ENCODE assay signal across 20 cellular contexts in the genomic region with DNA sequence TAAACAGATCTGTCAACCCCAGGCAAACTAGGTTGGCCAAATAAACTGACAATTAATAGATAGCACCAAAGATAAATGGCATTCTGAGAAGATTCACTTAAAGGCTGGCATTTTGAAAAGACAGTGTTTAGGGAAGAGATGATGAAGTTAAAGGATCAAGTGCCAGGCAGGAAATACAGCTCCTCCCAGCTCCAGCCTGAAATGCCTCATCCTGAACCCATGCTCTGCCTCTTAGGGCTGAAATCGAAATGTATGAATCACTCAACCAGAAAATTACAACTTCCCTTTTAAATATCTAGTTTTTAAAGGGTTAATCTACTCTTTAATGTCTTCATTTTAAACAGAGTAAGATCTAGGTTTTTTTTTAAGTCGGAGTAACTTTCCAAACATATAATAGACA.
DNase-seq lines count a peak whose midpoint lies in the region; ATAC-seq, FAIRE-seq and TF ChIP-seq lines count a peak whose summit lies in the region.
"Had no signal": no experiment of that assay in that cellular context is flagged by ENCODE, and none has a peak within 500 bp of the region (broad histone marks: within the 10 kb centered on the region; RNA-seq: fewer than 3 reads in every experiment).

No MANE protein-coding gene starts in this region.

- intact Hi-C loops in GM12878 (cut with micrococcal nuclease; ENCODE audit: unreplicated experiment) = no loop called here
- intact Hi-C loops in natural killer cell (cut with micrococcal nuclease) = no loop called here

- no peak for TF ChIP-seq CTCF in GM12878 (IDR thresholded peaks at IDR 0.05 in 2 of 3, conservative IDR thresholded peaks at IDR 0.05 in 1 of 3; ENCODE audit: control insufficient read depth in 2 of 3, extremely low read depth in 1 of 3, insufficient read depth in 1 of 3, low read depth in 3 of 3, low read length in 3 of 3)
- no peak for TF ChIP-seq CTCF in natural killer cell (IDR thresholded peaks at IDR 0.05)
- TF ChIP-seq CTCF in progenitor cell of endocrine pancreas (IDR thresholded peaks at IDR 0.05; ENCODE audit: unreplicated experiment) = no peak

- no peak for FAIRE-seq in GM12878 (lab: Jason Lieb, UNC)
- FAIRE-seq: H54 had no signal

- H3K27ac ChIP-seq in BLaER1 = no peak overlapping the region
- no peak overlapping the region for H3K27ac ChIP-seq in GM12878 (ENCODE audit: control insufficient read depth, insufficient read depth)
- H3K27ac ChIP-seq: HL-60, RWPE1, SJCRH30 had no signal

- CTCF ChIA-PET in GM12878 (lab: Yijun Ruan, JAX) = no interaction called here

- DNase-seq in HCEC 1CT = peak; percentile 59
- DNase-seq in GM12878 (ENCODE audit: low read depth, low spot score) = no peak
- DNase-seq in kidney tubule cell (ENCODE audit: low spot score) = peak; percentile 21
- no peak for DNase-seq in natural killer cell
- DNase-seq in progenitor cell of endocrine pancreas (ENCODE audit: low spot score, unreplicated experiment) = no peak
- no peak for DNase-seq in superior temporal gyrus (ENCODE audit: extremely low spot score)
- DNase-seq: ACHN; Calu3; CD4-positive, alpha-beta memory T cell; DMS53; NCI-H1436; NCI-H2081; NCI-H748 treated with DMSO at 0.1 percent for 48 hours; PC-3; SJCRH30 had no signal

- no peak overlapping the region for H3K4me3 ChIP-seq in BLaER1
- H3K4me3 ChIP-seq in GM12878 = no peak overlapping the region
- H3K4me3 ChIP-seq: SJCRH30 had no signal

- H3K9me3 Mint-ChIP-seq in natural killer cell = no peaks in the 10 kb centered on the region
- no peaks in the 10 kb centered on the region for H3K9me3 Mint-ChIP-seq in progenitor cell of endocrine pancreas (ENCODE audit: low read depth)
- H3K9me3 Mint-ChIP-seq: CD4-positive, alpha-beta memory T cell had no signal

- whole genome bisulfite sequencing in GM12878 (ENCODE audit: insufficient coverage, insufficient replicate concordance, low lambda C conversion rate, missing lambda C conversion rate) = 0% methylated on average over 2 of the region's 2 CpGs

- H3K27me3 ChIP-seq in BLaER1 = no peaks in the 10 kb centered on the region
- 0 out of 4 replicates have a peak, but pooled peaks cover 0 to 2% of the 10 kb centered on the region in 2 experiments for H3K27me3 ChIP-seq in GM12878 (replicated peaks in 1 of 2; ENCODE audit: control insufficient read depth in 2 of 2, insufficient read depth in 2 of 2, low read length in 1 of 2)
- H3K27me3 ChIP-seq: SJCRH30 had no signal

- no TSS peak for BruUV-seq in GM12878 (replicated peaks; lab: Mats Ljungman, UMichigan)

- ATAC-seq in GM12878 (0 out of 3 replicates have a peak, but pooled peaks have one; percentile 26), natural killer cell (no peak), GM19328 (IDR thresholded peaks at IDR 0.05; ENCODE audit: unreplicated experiment) (no peak)

- H3K9me3 ChIP-seq in BLaER1 (no peaks in the 10 kb centered on the region), GM12878 (replicated peaks; ENCODE audit: control insufficient read depth, insufficient read depth, low read length) (no peaks in the 10 kb centered on the region)
- H3K9me3 ChIP-seq: SJCRH30 had no signal

- POLR2A ChIA-PET in GM12878 (lab: Charles Lee) = no interaction called here

- in situ Hi-C loops in GM12878 (cut with MboI) = no loop called here

- TF ChIP-seq EP300 in GM12878 (IDR thresholded peaks at IDR 0.05; ENCODE audit: borderline replicate concordance in 1 of 2, control insufficient read depth in 1 of 2, low read depth in 2 of 2, low read length in 2 of 2) = no peak

- H4K20me1 ChIP-seq in BLaER1 = no peaks in the 10 kb centered on the region
- H4K20me1 ChIP-seq in GM12878 (ENCODE audit: control insufficient read depth, insufficient read depth) = no peaks in the 10 kb centered on the region

- no peaks in the 10 kb centered on the region for H3K79me2 ChIP-seq in GM12878 (ENCODE audit: control insufficient read depth, insufficient read depth, low read length)

- peak overlapping the region; percentile 15 for H3K4me2 ChIP-seq in BLaER1
- no peak overlapping the region for H3K4me2 ChIP-seq in GM12878 (ENCODE audit: control insufficient read depth, insufficient read depth)

- H3K27ac Mint-ChIP-seq in natural killer cell (no peak overlapping the region), progenitor cell of endocrine pancreas (no peak overlapping the region)
- H3K27ac Mint-ChIP-seq: CD4-positive, alpha-beta memory T cell had no signal

- H3K4me1 ChIP-seq in BLaER1 (peaks cover 20% of the 10 kb centered on the region), GM12878 (ENCODE audit: control insufficient read depth, insufficient read depth, low read length) (no peaks in the 10 kb centered on the region)

- H3K36me3 Mint-ChIP-seq in natural killer cell = no peaks in the 10 kb centered on the region
- no peaks in the 10 kb centered on the region for H3K36me3 Mint-ChIP-seq in progenitor cell of endocrine pancreas (ENCODE audit: insufficient read depth)
- H3K36me3 Mint-ChIP-seq: CD4-positive, alpha-beta memory T cell had no signal

- no peak overlapping the region for H2AFZ ChIP-seq in GM12878 (ENCODE audit: control insufficient read depth, low read depth, low read length)

- H3K4me1 Mint-ChIP-seq in natural killer cell (no peaks in the 10 kb centered on the region), progenitor cell of endocrine pancreas (ENCODE audit: low read depth) (peaks cover 29% of the 10 kb centered on the region)

- TF ChIP-seq POLR2A in GM12878 (IDR thresholded peaks at IDR 0.05; ENCODE audit: low read depth, low read length) = no peak

- H3K4me3 Mint-ChIP-seq in natural killer cell (no peak overlapping the region), progenitor cell of endocrine pancreas (ENCODE audit: low read depth) (no peak overlapping the region)
- H3K4me3 Mint-ChIP-seq: CD4-positive, alpha-beta memory T cell had no signal

- RAD21 ChIA-PET in GM12878 (lab: Charles Lee; ENCODE audit: unreplicated experiment) = no interaction called here

- H3K9ac ChIP-seq in BLaER1 = no peak overlapping the region
- H3K9ac ChIP-seq in GM12878 (ENCODE audit: control insufficient read depth, insufficient read depth, low read length) = no peak overlapping the region

- TF ChIP-seq RAD21 in GM12878 (IDR thresholded peaks at IDR 0.05; ENCODE audit: insufficient read depth, low read depth, low read length) = no peak

- H3K27me3 Mint-ChIP-seq in natural killer cell (ENCODE audit: low read depth in 2 of 2) (peaks cover 0 to 3% of the 10 kb centered on the region in 2 donors), progenitor cell of endocrine pancreas (peaks cover 5% of the 10 kb centered on the region)
- H3K27me3 Mint-ChIP-seq: CD4-positive, alpha-beta memory T cell had no signal

- H3K36me3 ChIP-seq in BLaER1 (no peaks in the 10 kb centered on the region), GM12878 (ENCODE audit: control insufficient read depth in 2 of 2, insufficient read depth in 2 of 2, low read length in 1 of 2) (no peaks in the 10 kb centered on the region)
- H3K36me3 ChIP-seq: SJCRH30 had no signal

- SMC1A ChIA-PET in GM12878 (lab: Charles Lee; ENCODE audit: uncharacterized antibody, unreplicated experiment) = interaction anchor here (1.0 kb wide), 1 partner anchor 11 kb away, joined by 3 read pairs; no protein-coding TSS in a partner anchor

TF ChIP-seq in GM12878, 131 proteins besides CTCF, POLR2A, EP300 and RAD21:
- no peak for TF ChIP-seq TCF3 (IDR thresholded peaks at IDR 0.05; ENCODE audit: borderline replicate concordance, insufficient read depth, low read depth, low read length)
- TF ChIP-seq, protein P1, sequence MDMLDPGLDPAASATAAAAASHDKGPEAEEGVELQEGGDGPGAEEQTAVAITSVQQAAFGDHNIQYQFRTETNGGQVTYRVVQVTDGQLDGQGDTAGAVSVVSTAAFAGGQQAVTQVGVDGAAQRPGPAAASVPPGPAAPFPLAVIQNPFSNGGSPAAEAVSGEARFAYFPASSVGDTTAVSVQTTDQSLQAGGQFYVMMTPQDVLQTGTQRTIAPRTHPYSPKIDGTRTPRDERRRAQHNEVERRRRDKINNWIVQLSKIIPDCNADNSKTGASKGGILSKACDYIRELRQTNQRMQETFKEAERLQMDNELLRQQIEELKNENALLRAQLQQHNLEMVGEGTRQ (IDR thresholded peaks at IDR 0.05; ENCODE audit: borderline replicate concordance, low read depth, low read length) = no peak
- no peak for TF ChIP-seq TARDBP (IDR thresholded peaks at IDR 0.05; ENCODE audit: borderline replicate concordance)
- TF ChIP-seq, protein P2, sequence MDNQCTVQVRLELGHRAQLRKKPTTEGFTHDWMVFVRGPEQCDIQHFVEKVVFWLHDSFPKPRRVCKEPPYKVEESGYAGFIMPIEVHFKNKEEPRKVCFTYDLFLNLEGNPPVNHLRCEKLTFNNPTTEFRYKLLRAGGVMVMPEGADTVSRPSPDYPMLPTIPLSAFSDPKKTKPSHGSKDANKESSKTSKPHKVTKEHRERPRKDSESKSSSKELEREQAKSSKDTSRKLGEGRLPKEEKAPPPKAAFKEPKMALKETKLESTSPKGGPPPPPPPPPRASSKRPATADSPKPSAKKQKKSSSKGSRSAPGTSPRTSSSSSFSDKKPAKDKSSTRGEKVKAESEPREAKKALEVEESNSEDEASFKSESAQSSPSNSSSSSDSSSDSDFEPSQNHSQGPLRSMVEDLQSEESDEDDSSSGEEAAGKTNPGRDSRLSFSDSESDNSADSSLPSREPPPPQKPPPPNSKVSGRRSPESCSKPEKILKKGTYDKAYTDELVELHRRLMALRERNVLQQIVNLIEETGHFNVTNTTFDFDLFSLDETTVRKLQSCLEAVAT (IDR thresholded peaks at IDR 0.05) = no peak
- no peak for TF ChIP-seq SMAD5 (IDR thresholded peaks at IDR 0.05; ENCODE audit: low read depth)
- TF ChIP-seq, protein P3, sequence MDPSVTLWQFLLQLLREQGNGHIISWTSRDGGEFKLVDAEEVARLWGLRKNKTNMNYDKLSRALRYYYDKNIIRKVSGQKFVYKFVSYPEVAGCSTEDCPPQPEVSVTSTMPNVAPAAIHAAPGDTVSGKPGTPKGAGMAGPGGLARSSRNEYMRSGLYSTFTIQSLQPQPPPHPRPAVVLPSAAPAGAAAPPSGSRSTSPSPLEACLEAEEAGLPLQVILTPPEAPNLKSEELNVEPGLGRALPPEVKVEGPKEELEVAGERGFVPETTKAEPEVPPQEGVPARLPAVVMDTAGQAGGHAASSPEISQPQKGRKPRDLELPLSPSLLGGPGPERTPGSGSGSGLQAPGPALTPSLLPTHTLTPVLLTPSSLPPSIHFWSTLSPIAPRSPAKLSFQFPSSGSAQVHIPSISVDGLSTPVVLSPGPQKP (IDR thresholded peaks at IDR 0.05; ENCODE audit: low read depth, low read length) = no peak
- TF ChIP-seq, protein P4, sequence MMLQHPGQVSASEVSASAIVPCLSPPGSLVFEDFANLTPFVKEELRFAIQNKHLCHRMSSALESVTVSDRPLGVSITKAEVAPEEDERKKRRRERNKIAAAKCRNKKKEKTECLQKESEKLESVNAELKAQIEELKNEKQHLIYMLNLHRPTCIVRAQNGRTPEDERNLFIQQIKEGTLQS (IDR thresholded peaks at IDR 0.05; ENCODE audit: borderline replicate concordance, extremely low read depth, low read depth, low read length) = no peak

Comparison
In these comparisons a context has a peak if more than half of its experiments do, and no peak if none do; other contexts are left out.
1. DNase-seq: peak in HCEC 1CT (single experiment) and kidney tubule cell (single experiment); none in GM12878 (single experiment), natural killer cell (single experiment), progenitor cell of endocrine pancreas (single experiment) and superior temporal gyrus (single experiment).